ENCODE assay signal across 8 cellular contexts in the genomic region with DNA sequence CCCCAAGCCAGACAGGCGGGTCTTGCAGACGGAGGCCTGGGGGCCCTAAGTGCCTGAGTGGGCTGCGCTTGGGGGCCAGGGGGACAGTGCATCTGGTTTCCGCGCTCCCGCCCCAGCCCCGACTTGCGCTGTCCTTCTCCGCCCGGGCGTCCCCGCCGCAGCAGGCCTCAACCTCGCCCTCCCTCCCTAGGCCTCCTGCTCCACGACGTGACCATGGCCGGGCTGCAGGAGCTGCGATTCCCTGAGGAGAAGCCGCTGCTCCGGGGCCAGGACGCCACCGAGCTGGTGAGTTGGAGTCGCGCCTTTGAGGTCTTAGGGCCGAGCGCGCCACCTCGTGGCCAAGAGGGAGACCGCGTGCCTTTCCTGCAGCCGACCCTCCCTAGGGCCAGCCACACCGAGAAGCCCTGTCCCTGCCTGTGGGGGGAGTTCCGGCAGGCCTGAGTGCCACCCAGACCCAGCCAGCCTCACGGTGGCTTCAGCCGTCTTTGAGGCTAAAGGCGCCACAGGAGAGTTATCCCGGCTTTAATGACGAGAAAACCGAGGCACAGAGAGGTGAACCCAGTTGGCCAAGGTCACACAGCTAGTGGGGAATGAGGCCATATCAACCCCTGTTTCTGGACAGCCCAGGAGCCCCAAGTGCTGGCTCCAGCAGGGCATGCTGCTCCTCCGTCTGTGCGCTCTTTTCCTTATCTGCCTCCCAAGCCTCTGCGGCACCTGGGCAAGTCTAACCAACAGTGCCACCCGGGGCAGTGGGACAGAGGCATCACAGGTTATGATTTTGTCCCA. TPM values are rescaled to one million over a fixed set of nuclear protein-coding genes. Genes with fewer than 3 reads are reported as not detected.
DNase-seq lines count a peak whose midpoint lies in the region; ATAC-seq and TF ChIP-seq lines count a peak whose summit lies in the region.

No MANE protein-coding gene starts in this region.

- peaks cover 4% of the 10 kb centered on the region for H3K4me1 ChIP-seq in OCI-LY3 (ENCODE audit: low read length)

- no peaks in the 10 kb centered on the region for H3K27me3 ChIP-seq in OCI-LY3 (ENCODE audit: low read depth, low read length)

- TF ChIP-seq CTCF in AG04449 (IDR thresholded peaks at IDR 0.05; ENCODE audit: insufficient read depth, low read length, missing control alignments) (peak; percentile 97), OCI-LY3 (IDR thresholded peaks at IDR 0.05; ENCODE audit: low read depth, low read length) (peak; percentile 85), neural crest cell (conservative IDR thresholded peaks at IDR 0.05) (peak; percentile 96)

- no peaks in the 10 kb centered on the region for H3K79me2 ChIP-seq in OCI-LY3 (ENCODE audit: low read length)

- H3K4me3 Mint-ChIP-seq in activated T-cell treated with anti-CD3 and anti-CD28 coated beads, Interleukin-2, amount 50 U/mL, for 4 hours: no peak overlapping the region
- no peak overlapping the region for H3K4me3 Mint-ChIP-seq in neural crest cell

- no peaks in the 10 kb centered on the region for H3K9me3 Mint-ChIP-seq in activated T-cell treated with anti-CD3 and anti-CD28 coated beads, Interleukin-2, amount 50 U/mL, for 4 hours
- H3K9me3 Mint-ChIP-seq in neural crest cell: no peaks in the 10 kb centered on the region

- no peaks in the 10 kb centered on the region for H3K36me3 Mint-ChIP-seq in activated T-cell treated with anti-CD3 and anti-CD28 coated beads, Interleukin-2, amount 50 U/mL, for 4 hours (ENCODE audit: insufficient read depth)
- H3K36me3 Mint-ChIP-seq in neural crest cell (ENCODE audit: low read depth): no peaks in the 10 kb centered on the region

- no peaks in the 10 kb centered on the region for H3K9me3 ChIP-seq in OCI-LY3 (ENCODE audit: insufficient read depth, low read length)

- H2AFZ ChIP-seq in OCI-LY3 (ENCODE audit: low read depth, low read length): peak overlapping the region; percentile 97

- H3K27ac ChIP-seq in OCI-LY3 (ENCODE audit: low read length): no peak overlapping the region

- H3K27ac Mint-ChIP-seq in neural crest cell (ENCODE audit: unreplicated experiment): no peak overlapping the region

- H4K20me1 ChIP-seq in OCI-LY3 (ENCODE audit: insufficient read depth, low read length): no peaks in the 10 kb centered on the region

- no peaks in the 10 kb centered on the region for H3K36me3 ChIP-seq in OCI-LY3 (replicated peaks; ENCODE audit: low read depth, low read length)

- peak; percentile 1 for DNase-seq in AG04449 (ENCODE audit: low read depth, low spot score)
- peak; percentile 14 for DNase-seq in HS-5 (ENCODE audit: low read depth)
- peak; percentile 69 for DNase-seq in activated T-cell treated with anti-CD3 and anti-CD28 coated beads, Interleukin-2, amount 50 U/mL, for 4 hours
- DNase-seq in fibroblast of gingiva (ENCODE audit: low read depth): peak; percentile 58
- DNase-seq in neural crest cell (ENCODE audit: low read depth, low spot score): peak; percentile 94
- peak; percentile 41 for DNase-seq in stimulated activated naive CD4-positive, alpha-beta T cell treated with Interleukin-2 at 50 U/mL for 16 hours (lab: John Stamatoyannopoulos, UW)

- H3K4me3 ChIP-seq in AG04449 (ENCODE audit: low read depth, low read length): peak overlapping the region; percentile 20; the same call in 1 of the 2 replicates
- H3K4me3 ChIP-seq in OCI-LY3 (ENCODE audit: low read length): peak overlapping the region; percentile 72

- ATAC-seq in GM18502 (IDR thresholded peaks at IDR 0.05; ENCODE audit: poor library complexity, unreplicated experiment): peak; percentile 76
- peak; percentile 89 to 95 for ATAC-seq in activated T-cell treated with anti-CD3 and anti-CD28 coated beads, Interleukin-2, amount 50 U/mL, for 4 hours

- CTCF ChIA-PET in AG04449 (lab: Yijun Ruan, JAX): interaction anchor here (0.6 to 6.4 kb wide), 28 partner anchors 8 to 588 kb away, joined by 3 to 262 read pairs (median 5); a partner anchor contains a TSS

- peaks cover 3% of the 10 kb centered on the region for H3K27me3 Mint-ChIP-seq in activated T-cell treated with anti-CD3 and anti-CD28 coated beads, Interleukin-2, amount 50 U/mL, for 4 hours (ENCODE audit: low read depth)
- H3K27me3 Mint-ChIP-seq in neural crest cell (ENCODE audit: low read depth): no peaks in the 10 kb centered on the region

- H3K4me2 ChIP-seq in OCI-LY3 (ENCODE audit: low read length): peak overlapping the region; percentile 87

- H3K9ac ChIP-seq in OCI-LY3 (ENCODE audit: low read length): 0 out of 2 replicates have a peak overlapping the region, but pooled peaks have one; percentile 33

- H3K4me1 Mint-ChIP-seq in activated T-cell treated with anti-CD3 and anti-CD28 coated beads, Interleukin-2, amount 50 U/mL, for 4 hours (ENCODE audit: low read depth): no peaks in the 10 kb centered on the region
- peaks cover 28% of the 10 kb centered on the region for H3K4me1 Mint-ChIP-seq in neural crest cell

- POLR2A ChIA-PET in AG04449 (lab: Yijun Ruan, JAX): no interaction called here

RNA-seq across cellular contexts. Expression of a gene that starts 12.2 kb away (rescaled TPM):
- total RNA-seq in activated T-cell treated with anti-CD3 and anti-CD28 coated beads, Interleukin-2, amount 50 U/mL, for 4 hours: under 1 TPM; 0.54 to 0.91 (median 0.84) TPM
- total RNA-seq in neural crest cell: 52.5 and 58.9 TPM in 2 replicates

RNA-seq across cellular contexts. Expression of a gene that starts 27.6 kb away (rescaled TPM):
- 10 to 100 TPM; 31.7 to 36.5 (median 33.3) TPM for total RNA-seq in activated T-cell treated with anti-CD3 and anti-CD28 coated beads, Interleukin-2, amount 50 U/mL, for 4 hours
- 34.0 and 35.6 TPM in 2 replicates for total RNA-seq in neural crest cell

Comparison
In these comparisons a context has a peak if more than half of its experiments do, and no peak if none do; other contexts are left out.
1. DNase-seq: peak in every context shown above with its lines; median percentile 94 in neural crest cell; 69 in activated T-cell treated with anti-CD3 and anti-CD28 coated beads, Interleukin-2, amount 50 U/mL, for 4 hours; 58 in fibroblast of gingiva; 41 in stimulated activated naive CD4-positive, alpha-beta T cell treated with Interleukin-2 at 50 U/mL for 16 hours; 14 in HS-5; 1 in AG04449.
2. RNA of a gene that starts 12.2 kb away (total RNA-seq): 52.5 to 58.9 TPM in neural crest cell; 0.54 to 0.91 TPM in activated T-cell treated with anti-CD3 and anti-CD28 coated beads, Interleukin-2, amount 50 U/mL, for 4 hours; every median in the first group is over 10 times any median in the second.
3. Peak in every context shown above with its lines, with median percentiles within 50 percentile points of each other: CTCF ChIP-seq.